24 cellular contexts compared by ENCODE assay signal in the genomic region with DNA sequence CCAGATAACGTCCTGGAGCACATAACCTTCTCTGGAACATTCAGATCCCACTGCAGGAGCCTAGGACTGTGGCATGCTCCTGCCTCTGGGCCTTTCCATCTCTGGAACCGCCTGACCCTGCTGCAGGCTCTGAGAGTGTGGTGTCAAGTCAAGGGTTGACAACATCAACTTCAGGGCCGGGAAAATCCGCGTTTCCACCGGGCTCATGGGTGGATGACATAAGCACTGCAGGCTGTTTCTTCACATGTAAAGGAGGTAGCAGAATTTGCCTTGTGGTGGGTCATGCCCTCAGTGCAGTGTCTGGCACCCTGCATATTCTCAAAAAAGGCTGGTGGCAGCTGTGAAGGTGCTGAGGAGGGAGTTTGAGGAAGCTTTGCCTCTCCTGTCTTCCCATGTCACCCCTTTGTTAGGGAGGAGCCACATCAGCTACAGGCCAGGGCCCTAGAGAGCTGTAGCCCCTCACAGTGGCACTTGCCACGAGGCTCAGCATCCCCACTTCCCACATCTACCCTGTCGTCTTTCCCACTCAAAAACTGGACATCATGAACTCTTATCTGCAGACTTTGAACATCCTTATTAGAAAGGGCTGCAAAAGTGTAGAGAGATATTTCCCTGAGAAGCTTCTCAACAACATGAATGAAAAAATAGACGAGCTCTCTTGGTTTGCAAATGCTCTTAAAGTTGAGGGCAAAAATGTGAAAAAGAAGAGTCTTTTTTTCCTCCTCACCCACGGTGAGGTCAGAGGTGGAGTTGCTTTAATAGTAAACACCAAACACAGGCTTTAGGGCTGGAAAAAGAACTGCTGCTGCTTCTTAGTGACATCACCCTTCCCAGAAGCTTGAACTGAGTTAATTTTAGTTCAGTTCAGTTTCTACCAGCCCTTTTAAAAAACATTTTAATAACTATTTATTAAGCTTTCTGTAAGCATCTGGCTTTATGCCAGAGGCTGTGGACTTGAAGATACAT.
A peak's percentile ranks its signal among the peaks of the same experiment; 100 is the strongest.
DNase-seq lines count a peak whose midpoint lies in the region; ATAC-seq and TF ChIP-seq lines count a peak whose summit lies in the region.
"Had no signal": no experiment of that assay in that cellular context is flagged by ENCODE, and none has a peak within 500 bp of the region (broad histone marks: within the 10 kb centered on the region; RNA-seq: fewer than 3 reads in every experiment).

No MANE protein-coding gene starts in this region.

- ATAC-seq in WTC11, result no peak
- ATAC-seq in GM19395 (IDR thresholded peaks at IDR 0.05; ENCODE audit: unreplicated experiment), result no peak
- no peak for ATAC-seq in GM21528 (IDR thresholded peaks at IDR 0.05; ENCODE audit: low FRiP score, unreplicated experiment)

- H3K27me3 ChIP-seq in smooth muscle cell (ENCODE audit: low read depth), result no peaks in the 10 kb centered on the region
- H3K27me3 ChIP-seq: BLaER1, SJSA1 had no signal

- H3K36me3 ChIP-seq in smooth muscle cell (ENCODE audit: low read depth), result no peaks in the 10 kb centered on the region

- H3K27ac Mint-ChIP-seq in WTC11, result 0 out of 2 replicates have a peak overlapping the region, but pooled peaks have one; percentile 60
- peak overlapping the region; percentile 54 for H3K27ac Mint-ChIP-seq in mesothelial cell of epicardium
- H3K27ac Mint-ChIP-seq: CD4-positive, CD25-positive, alpha-beta regulatory T cell had no signal

- peak overlapping the region; percentile 34 for H3K27ac ChIP-seq in smooth muscle cell (ENCODE audit: low read depth)
- H3K27ac ChIP-seq: BLaER1, HL-60, SJSA1 had no signal

- H3K36me3 Mint-ChIP-seq in WTC11, result no peaks in the 10 kb centered on the region
- peaks cover 47% of the 10 kb centered on the region for H3K36me3 Mint-ChIP-seq in mesothelial cell of epicardium
- H3K36me3 Mint-ChIP-seq: CD4-positive, CD25-positive, alpha-beta regulatory T cell had no signal

- H3K9me3 Mint-ChIP-seq in WTC11 (no peaks in the 10 kb centered on the region), mesothelial cell of epicardium (no peaks in the 10 kb centered on the region)
- H3K9me3 Mint-ChIP-seq: CD4-positive, CD25-positive, alpha-beta regulatory T cell had no signal

- no peak overlapping the region for H3K4me2 ChIP-seq in smooth muscle cell
- H3K4me2 ChIP-seq: BLaER1 had no signal

- H3K9me3 ChIP-seq in smooth muscle cell (replicated peaks; ENCODE audit: low read depth), result no peaks in the 10 kb centered on the region
- H3K9me3 ChIP-seq: BLaER1, SJSA1 had no signal

- DNase-seq in EH (ENCODE audit: low read depth) (peak; percentile 9), WTC11 (ENCODE audit: low spot score) (no peak), mesothelial cell of epicardium (ENCODE audit: low spot score in 2 of 2, unreplicated experiment in 2 of 2) (no peak), smooth muscle cell (lab: John Stamatoyannopoulos, UW; ENCODE audit: unreplicated experiment) (no peak), NCI-H345 (lab: John Stamatoyannopoulos, UW) (no peak)
- DNase-seq: CD4-positive, CD25-positive, alpha-beta regulatory T cell; COR-L47; DMS53; GF-D8; H7; Karpas-422; NCI-H1092; NCI-H1417 treated with DMSO at 0.1 percent for 48 hours; NCI-H1694 treated with DMSO at 0.1 percent for 48 hours; NCI-H2081; NCI-H524 treated with DMSO at 0.1 percent for 48 hours; NCI-H82; Right ventricle myocardium superior; RPMI8226 had no signal

- CTCF ChIA-PET in WTC11 (lab: Charles Lee), result interaction anchor here (0.6 to 1.0 kb wide), 2 partner anchors 102 to 264 kb away, joined by 3 to 4 read pairs; no protein-coding TSS in a partner anchor

- H3K4me1 Mint-ChIP-seq in WTC11, result peaks cover 8% of the 10 kb centered on the region
- peaks cover 10% of the 10 kb centered on the region for H3K4me1 Mint-ChIP-seq in mesothelial cell of epicardium
- H3K4me1 Mint-ChIP-seq: CD4-positive, CD25-positive, alpha-beta regulatory T cell had no signal

- H3K9ac ChIP-seq in smooth muscle cell (ENCODE audit: low read depth), result no peak overlapping the region
- H3K9ac ChIP-seq: BLaER1 had no signal

- TF ChIP-seq CTCF in WTC11 (IDR thresholded peaks at IDR 0.05) (no peak), mesothelial cell of epicardium (IDR thresholded peaks at IDR 0.05; ENCODE audit: unreplicated experiment) (no peak), smooth muscle cell (IDR thresholded peaks at IDR 0.05; ENCODE audit: borderline replicate concordance, insufficient read depth, poor library complexity, severe bottlenecking) (no peak)

- H3K27me3 Mint-ChIP-seq in WTC11 (ENCODE audit: low read depth), result no peaks in the 10 kb centered on the region
- H3K27me3 Mint-ChIP-seq in mesothelial cell of epicardium (ENCODE audit: low read depth), result no peaks in the 10 kb centered on the region
- H3K27me3 Mint-ChIP-seq: CD4-positive, CD25-positive, alpha-beta regulatory T cell had no signal

- POLR2A ChIA-PET in WTC11 (lab: Charles Lee), result no interaction called here

- H3K4me3 ChIP-seq in smooth muscle cell, result no peak overlapping the region
- H3K4me3 ChIP-seq: BLaER1, SJSA1 had no signal

- H4K20me1 ChIP-seq in smooth muscle cell (ENCODE audit: low read depth), result no peaks in the 10 kb centered on the region
- H4K20me1 ChIP-seq: BLaER1 had no signal

- WGBS in smooth muscle cell (ENCODE audit: low lambda C conversion rate), result 52% methylated on average over 10 of the region's 10 CpGs

- no peaks in the 10 kb centered on the region for H3K79me2 ChIP-seq in smooth muscle cell (ENCODE audit: low read depth)

- H3F3A ChIP-seq in smooth muscle cell (ENCODE audit: low read depth), result no peaks in the 10 kb centered on the region

- peaks cover 5% of the 10 kb centered on the region for H3K4me1 ChIP-seq in smooth muscle cell (ENCODE audit: low read depth)
- H3K4me1 ChIP-seq: BLaER1, SJSA1 had no signal

- no peak overlapping the region for H2AFZ ChIP-seq in smooth muscle cell (ENCODE audit: low read depth)

- H3K4me3 Mint-ChIP-seq in WTC11, result no peak overlapping the region
- no peak overlapping the region for H3K4me3 Mint-ChIP-seq in mesothelial cell of epicardium
- H3K4me3 Mint-ChIP-seq: CD4-positive, CD25-positive, alpha-beta regulatory T cell had no signal

TF ChIP-seq in WTC11, 78 proteins besides CTCF, POLR2A, EP300 and RAD21 (continues in another document):
- TF ChIP-seq FOXP1 (CRISPR knock-in tag; IDR thresholded peaks at IDR 0.05; ENCODE audit: borderline replicate concordance) (no peak), ZNF219 (CRISPR knock-in tag; IDR thresholded peaks at IDR 0.05; ENCODE audit: borderline replicate concordance) (no peak)
- TF ChIP-seq, protein P1, sequence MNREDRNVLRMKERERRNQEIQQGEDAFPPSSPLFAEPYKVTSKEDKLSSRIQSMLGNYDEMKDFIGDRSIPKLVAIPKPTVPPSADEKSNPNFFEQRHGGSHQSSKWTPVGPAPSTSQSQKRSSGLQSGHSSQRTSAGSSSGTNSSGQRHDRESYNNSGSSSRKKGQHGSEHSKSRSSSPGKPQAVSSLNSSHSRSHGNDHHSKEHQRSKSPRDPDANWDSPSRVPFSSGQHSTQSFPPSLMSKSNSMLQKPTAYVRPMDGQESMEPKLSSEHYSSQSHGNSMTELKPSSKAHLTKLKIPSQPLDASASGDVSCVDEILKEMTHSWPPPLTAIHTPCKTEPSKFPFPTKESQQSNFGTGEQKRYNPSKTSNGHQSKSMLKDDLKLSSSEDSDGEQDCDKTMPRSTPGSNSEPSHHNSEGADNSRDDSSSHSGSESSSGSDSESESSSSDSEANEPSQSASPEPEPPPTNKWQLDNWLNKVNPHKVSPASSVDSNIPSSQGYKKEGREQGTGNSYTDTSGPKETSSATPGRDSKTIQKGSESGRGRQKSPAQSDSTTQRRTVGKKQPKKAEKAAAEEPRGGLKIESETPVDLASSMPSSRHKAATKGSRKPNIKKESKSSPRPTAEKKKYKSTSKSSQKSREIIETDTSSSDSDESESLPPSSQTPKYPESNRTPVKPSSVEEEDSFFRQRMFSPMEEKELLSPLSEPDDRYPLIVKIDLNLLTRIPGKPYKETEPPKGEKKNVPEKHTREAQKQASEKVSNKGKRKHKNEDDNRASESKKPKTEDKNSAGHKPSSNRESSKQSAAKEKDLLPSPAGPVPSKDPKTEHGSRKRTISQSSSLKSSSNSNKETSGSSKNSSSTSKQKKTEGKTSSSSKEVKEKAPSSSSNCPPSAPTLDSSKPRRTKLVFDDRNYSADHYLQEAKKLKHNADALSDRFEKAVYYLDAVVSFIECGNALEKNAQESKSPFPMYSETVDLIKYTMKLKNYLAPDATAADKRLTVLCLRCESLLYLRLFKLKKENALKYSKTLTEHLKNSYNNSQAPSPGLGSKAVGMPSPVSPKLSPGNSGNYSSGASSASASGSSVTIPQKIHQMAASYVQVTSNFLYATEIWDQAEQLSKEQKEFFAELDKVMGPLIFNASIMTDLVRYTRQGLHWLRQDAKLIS (CRISPR knock-in tag; IDR thresholded peaks at IDR 0.05; ENCODE audit: borderline replicate concordance), result no peak
- TF ChIP-seq, protein P2, sequence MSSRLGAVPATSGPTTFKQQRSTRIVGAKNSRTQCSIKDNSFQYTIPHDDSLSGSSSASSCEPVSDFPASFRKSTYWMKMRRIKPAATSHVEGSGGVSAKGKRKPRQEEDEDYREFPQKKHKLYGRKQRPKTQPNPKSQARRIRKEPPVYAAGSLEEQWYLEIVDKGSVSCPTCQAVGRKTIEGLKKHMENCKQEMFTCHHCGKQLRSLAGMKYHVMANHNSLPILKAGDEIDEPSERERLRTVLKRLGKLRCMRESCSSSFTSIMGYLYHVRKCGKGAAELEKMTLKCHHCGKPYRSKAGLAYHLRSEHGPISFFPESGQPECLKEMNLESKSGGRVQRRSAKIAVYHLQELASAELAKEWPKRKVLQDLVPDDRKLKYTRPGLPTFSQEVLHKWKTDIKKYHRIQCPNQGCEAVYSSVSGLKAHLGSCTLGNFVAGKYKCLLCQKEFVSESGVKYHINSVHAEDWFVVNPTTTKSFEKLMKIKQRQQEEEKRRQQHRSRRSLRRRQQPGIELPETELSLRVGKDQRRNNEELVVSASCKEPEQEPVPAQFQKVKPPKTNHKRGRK (CRISPR knock-in tag; IDR thresholded peaks at IDR 0.05; ENCODE audit: borderline replicate concordance), result no peak
- TF ChIP-seq, protein P3, sequence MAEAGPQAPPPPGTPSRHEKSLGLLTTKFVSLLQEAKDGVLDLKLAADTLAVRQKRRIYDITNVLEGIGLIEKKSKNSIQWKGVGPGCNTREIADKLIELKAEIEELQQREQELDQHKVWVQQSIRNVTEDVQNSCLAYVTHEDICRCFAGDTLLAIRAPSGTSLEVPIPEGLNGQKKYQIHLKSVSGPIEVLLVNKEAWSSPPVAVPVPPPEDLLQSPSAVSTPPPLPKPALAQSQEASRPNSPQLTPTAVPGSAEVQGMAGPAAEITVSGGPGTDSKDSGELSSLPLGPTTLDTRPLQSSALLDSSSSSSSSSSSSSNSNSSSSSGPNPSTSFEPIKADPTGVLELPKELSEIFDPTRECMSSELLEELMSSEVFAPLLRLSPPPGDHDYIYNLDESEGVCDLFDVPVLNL (CRISPR knock-in tag; IDR thresholded peaks at IDR 0.05; ENCODE audit: borderline replicate concordance, low read depth), result no peak
- TF ChIP-seq, protein P4, sequence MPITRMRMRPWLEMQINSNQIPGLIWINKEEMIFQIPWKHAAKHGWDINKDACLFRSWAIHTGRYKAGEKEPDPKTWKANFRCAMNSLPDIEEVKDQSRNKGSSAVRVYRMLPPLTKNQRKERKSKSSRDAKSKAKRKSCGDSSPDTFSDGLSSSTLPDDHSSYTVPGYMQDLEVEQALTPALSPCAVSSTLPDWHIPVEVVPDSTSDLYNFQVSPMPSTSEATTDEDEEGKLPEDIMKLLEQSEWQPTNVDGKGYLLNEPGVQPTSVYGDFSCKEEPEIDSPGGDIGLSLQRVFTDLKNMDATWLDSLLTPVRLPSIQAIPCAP (CRISPR knock-in tag; IDR thresholded peaks at IDR 0.05), result no peak
